ENCODE assay signal across 1 cellular context in the genomic region with DNA sequence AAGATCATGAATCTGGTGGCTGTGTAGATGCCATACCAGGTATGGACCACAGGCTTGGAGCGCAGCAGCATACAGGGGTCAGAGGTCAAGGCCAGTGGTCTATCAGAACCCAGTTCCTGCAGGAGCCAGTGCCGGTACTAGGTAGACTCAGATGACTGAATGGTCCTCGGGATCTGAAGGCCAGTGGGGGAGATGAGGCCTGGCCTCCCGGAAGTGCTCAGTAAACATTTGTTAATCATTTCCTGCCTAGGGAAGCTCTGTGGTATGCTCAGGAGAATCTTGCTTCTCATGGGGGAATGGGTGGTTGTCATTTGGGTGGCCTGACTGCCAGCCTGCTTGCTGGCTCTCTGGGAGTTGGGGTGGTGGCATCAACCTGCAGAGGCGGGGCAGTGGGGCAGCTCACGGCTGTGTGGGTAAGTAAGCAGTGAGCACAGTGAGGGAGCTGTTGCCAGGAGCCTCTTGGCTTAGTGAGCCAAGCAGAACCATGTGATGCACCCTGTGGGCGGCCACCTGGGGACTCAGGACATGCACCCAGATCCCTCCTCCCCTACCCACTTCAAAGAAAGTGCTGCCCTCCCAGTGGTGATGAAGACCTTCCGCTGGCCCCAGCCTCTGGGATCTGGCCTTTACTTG.
A peak's percentile ranks its signal among the peaks of the same experiment; 100 is the strongest.
TF ChIP-seq lines count a peak whose summit lies in the region.

No MANE protein-coding gene starts in this region.

TF ChIP-seq in HepG2, 621 proteins besides CTCF, POLR2A, EP300 and RAD21 (continued from another document and continues in another):
- TF ChIP-seq, protein P1, sequence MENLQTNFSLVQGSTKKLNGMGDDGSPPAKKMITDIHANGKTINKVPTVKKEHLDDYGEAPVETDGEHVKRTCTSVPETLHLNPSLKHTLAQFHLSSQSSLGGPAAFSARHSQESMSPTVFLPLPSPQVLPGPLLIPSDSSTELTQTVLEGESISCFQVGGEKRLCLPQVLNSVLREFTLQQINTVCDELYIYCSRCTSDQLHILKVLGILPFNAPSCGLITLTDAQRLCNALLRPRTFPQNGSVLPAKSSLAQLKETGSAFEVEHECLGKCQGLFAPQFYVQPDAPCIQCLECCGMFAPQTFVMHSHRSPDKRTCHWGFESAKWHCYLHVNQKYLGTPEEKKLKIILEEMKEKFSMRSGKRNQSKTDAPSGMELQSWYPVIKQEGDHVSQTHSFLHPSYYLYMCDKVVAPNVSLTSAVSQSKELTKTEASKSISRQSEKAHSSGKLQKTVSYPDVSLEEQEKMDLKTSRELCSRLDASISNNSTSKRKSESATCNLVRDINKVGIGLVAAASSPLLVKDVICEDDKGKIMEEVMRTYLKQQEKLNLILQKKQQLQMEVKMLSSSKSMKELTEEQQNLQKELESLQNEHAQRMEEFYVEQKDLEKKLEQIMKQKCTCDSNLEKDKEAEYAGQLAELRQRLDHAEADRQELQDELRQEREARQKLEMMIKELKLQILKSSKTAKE (CRISPR knock-in tag; IDR thresholded peaks at IDR 0.05; ENCODE audit: borderline replicate concordance) = no peak
- TF ChIP-seq, protein P2, sequence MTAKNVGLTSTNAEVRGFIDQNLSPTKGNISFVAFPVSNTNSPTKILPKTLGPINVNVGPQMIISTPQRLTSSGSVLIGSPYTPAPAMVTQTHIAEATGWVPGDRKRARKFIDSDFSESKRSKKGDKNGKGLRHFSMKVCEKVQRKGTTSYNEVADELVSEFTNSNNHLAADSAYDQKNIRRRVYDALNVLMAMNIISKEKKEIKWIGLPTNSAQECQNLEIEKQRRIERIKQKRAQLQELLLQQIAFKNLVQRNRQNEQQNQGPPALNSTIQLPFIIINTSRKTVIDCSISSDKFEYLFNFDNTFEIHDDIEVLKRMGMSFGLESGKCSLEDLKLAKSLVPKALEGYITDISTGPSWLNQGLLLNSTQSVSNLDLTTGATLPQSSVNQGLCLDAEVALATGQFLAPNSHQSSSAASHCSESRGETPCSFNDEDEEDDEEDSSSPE (CRISPR knock-in tag; IDR thresholded peaks at IDR 0.05) = no peak
- TF ChIP-seq, protein P3, sequence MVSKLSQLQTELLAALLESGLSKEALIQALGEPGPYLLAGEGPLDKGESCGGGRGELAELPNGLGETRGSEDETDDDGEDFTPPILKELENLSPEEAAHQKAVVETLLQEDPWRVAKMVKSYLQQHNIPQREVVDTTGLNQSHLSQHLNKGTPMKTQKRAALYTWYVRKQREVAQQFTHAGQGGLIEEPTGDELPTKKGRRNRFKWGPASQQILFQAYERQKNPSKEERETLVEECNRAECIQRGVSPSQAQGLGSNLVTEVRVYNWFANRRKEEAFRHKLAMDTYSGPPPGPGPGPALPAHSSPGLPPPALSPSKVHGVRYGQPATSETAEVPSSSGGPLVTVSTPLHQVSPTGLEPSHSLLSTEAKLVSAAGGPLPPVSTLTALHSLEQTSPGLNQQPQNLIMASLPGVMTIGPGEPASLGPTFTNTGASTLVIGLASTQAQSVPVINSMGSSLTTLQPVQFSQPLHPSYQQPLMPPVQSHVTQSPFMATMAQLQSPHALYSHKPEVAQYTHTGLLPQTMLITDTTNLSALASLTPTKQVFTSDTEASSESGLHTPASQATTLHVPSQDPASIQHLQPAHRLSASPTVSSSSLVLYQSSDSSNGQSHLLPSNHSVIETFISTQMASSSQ (IDR thresholded peaks at IDR 0.05; ENCODE audit: low read depth) = peak; percentile 57; the same call in 1 of the 2 replicates
- TF ChIP-seq, protein P3 (CRISPR knock-in tag; IDR thresholded peaks at IDR 0.05; ENCODE audit: borderline replicate concordance) = peak; percentile 81
- TF ChIP-seq, protein P4, sequence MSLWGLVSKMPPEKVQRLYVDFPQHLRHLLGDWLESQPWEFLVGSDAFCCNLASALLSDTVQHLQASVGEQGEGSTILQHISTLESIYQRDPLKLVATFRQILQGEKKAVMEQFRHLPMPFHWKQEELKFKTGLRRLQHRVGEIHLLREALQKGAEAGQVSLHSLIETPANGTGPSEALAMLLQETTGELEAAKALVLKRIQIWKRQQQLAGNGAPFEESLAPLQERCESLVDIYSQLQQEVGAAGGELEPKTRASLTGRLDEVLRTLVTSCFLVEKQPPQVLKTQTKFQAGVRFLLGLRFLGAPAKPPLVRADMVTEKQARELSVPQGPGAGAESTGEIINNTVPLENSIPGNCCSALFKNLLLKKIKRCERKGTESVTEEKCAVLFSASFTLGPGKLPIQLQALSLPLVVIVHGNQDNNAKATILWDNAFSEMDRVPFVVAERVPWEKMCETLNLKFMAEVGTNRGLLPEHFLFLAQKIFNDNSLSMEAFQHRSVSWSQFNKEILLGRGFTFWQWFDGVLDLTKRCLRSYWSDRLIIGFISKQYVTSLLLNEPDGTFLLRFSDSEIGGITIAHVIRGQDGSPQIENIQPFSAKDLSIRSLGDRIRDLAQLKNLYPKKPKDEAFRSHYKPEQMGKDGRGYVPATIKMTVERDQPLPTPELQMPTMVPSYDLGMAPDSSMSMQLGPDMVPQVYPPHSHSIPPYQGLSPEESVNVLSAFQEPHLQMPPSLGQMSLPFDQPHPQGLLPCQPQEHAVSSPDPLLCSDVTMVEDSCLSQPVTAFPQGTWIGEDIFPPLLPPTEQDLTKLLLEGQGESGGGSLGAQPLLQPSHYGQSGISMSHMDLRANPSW (CRISPR knock-in tag; IDR thresholded peaks at IDR 0.05; ENCODE audit: borderline replicate concordance) = no peak
- TF ChIP-seq, protein P5, sequence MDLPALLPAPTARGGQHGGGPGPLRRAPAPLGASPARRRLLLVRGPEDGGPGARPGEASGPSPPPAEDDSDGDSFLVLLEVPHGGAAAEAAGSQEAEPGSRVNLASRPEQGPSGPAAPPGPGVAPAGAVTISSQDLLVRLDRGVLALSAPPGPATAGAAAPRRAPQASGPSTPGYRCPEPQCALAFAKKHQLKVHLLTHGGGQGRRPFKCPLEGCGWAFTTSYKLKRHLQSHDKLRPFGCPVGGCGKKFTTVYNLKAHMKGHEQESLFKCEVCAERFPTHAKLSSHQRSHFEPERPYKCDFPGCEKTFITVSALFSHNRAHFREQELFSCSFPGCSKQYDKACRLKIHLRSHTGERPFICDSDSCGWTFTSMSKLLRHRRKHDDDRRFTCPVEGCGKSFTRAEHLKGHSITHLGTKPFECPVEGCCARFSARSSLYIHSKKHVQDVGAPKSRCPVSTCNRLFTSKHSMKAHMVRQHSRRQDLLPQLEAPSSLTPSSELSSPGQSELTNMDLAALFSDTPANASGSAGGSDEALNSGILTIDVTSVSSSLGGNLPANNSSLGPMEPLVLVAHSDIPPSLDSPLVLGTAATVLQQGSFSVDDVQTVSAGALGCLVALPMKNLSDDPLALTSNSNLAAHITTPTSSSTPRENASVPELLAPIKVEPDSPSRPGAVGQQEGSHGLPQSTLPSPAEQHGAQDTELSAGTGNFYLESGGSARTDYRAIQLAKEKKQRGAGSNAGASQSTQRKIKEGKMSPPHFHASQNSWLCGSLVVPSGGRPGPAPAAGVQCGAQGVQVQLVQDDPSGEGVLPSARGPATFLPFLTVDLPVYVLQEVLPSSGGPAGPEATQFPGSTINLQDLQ (CRISPR knock-in tag; IDR thresholded peaks at IDR 0.05) = no peak
- TF ChIP-seq CBFB (CRISPR knock-in tag; IDR thresholded peaks at IDR 0.05) = no peak
- TF ChIP-seq, protein P6, sequence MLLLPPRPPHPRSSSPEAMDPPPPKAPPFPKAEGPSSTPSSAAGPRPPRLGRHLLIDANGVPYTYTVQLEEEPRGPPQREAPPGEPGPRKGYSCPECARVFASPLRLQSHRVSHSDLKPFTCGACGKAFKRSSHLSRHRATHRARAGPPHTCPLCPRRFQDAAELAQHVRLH (CRISPR knock-in tag; IDR thresholded peaks at IDR 0.05; ENCODE audit: borderline replicate concordance, low read depth) = no peak
- TF ChIP-seq, protein P7, sequence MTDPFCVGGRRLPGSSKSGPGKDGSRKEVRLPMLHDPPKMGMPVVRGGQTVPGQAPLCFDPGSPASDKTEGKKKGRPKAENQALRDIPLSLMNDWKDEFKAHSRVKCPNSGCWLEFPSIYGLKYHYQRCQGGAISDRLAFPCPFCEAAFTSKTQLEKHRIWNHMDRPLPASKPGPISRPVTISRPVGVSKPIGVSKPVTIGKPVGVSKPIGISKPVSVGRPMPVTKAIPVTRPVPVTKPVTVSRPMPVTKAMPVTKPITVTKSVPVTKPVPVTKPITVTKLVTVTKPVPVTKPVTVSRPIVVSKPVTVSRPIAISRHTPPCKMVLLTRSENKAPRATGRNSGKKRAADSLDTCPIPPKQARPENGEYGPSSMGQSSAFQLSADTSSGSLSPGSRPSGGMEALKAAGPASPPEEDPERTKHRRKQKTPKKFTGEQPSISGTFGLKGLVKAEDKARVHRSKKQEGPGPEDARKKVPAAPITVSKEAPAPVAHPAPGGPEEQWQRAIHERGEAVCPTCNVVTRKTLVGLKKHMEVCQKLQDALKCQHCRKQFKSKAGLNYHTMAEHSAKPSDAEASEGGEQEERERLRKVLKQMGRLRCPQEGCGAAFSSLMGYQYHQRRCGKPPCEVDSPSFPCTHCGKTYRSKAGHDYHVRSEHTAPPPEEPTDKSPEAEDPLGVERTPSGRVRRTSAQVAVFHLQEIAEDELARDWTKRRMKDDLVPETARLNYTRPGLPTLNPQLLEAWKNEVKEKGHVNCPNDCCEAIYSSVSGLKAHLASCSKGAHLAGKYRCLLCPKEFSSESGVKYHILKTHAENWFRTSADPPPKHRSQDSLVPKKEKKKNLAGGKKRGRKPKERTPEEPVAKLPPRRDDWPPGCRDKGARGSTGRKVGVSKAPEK (CRISPR knock-in tag; IDR thresholded peaks at IDR 0.05; ENCODE audit: borderline replicate concordance) = no peak
- TF ChIP-seq ATM (IDR thresholded peaks at IDR 0.05; ENCODE audit: borderline replicate concordance) = no peak
- no peak for TF ChIP-seq TAF15 (IDR thresholded peaks at IDR 0.05; ENCODE audit: low read depth, low read length, poor library complexity, severe bottlenecking)
- TF ChIP-seq ZNF878 (CRISPR knock-in tag; IDR thresholded peaks at IDR 0.05) = no peak
- no peak for TF ChIP-seq HDAC6 (IDR thresholded peaks at IDR 0.05; ENCODE audit: low read depth, low read length)
- TF ChIP-seq RARG (CRISPR knock-in tag; IDR thresholded peaks at IDR 0.05; ENCODE audit: low read depth) = no peak
- TF ChIP-seq ZNF451 (CRISPR knock-in tag; IDR thresholded peaks at IDR 0.05) = no peak
- TF ChIP-seq ZMYM4 (CRISPR knock-in tag; IDR thresholded peaks at IDR 0.05) = no peak
- no peak for TF ChIP-seq WIZ (CRISPR knock-in tag; IDR thresholded peaks at IDR 0.05)
- TF ChIP-seq CCAR2 (optimal IDR thresholded peaks at IDR 0.05; ENCODE audit: low read depth, low read length) = no peak
- TF ChIP-seq, protein P8, sequence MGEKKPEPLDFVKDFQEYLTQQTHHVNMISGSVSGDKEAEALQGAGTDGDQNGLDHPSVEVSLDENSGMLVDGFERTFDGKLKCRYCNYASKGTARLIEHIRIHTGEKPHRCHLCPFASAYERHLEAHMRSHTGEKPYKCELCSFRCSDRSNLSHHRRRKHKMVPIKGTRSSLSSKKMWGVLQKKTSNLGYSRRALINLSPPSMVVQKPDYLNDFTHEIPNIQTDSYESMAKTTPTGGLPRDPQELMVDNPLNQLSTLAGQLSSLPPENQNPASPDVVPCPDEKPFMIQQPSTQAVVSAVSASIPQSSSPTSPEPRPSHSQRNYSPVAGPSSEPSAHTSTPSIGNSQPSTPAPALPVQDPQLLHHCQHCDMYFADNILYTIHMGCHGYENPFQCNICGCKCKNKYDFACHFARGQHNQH (CRISPR knock-in tag; IDR thresholded peaks at IDR 0.05) = peak; percentile 44; the same call in 1 of the 2 replicates
- TF ChIP-seq NCOA1 (CRISPR knock-in tag; IDR thresholded peaks at IDR 0.05) = no peak
- TF ChIP-seq REL (CRISPR knock-in tag; conservative IDR thresholded peaks at IDR 0.05) = no peak
- TF ChIP-seq THAP11 (CRISPR knock-in tag; IDR thresholded peaks at IDR 0.05) = 0 out of 2 replicates have a peak, but pooled peaks have one; percentile 21
- TF ChIP-seq, protein P9, sequence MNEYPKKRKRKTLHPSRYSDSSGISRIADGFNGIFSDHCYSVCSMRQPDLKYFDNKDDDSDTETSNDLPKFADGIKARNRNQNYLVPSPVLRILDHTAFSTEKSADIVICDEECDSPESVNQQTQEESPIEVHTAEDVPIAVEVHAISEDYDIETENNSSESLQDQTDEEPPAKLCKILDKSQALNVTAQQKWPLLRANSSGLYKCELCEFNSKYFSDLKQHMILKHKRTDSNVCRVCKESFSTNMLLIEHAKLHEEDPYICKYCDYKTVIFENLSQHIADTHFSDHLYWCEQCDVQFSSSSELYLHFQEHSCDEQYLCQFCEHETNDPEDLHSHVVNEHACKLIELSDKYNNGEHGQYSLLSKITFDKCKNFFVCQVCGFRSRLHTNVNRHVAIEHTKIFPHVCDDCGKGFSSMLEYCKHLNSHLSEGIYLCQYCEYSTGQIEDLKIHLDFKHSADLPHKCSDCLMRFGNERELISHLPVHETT (CRISPR knock-in tag; conservative IDR thresholded peaks at IDR 0.05) = no peak
- no peak for TF ChIP-seq XBP1 (CRISPR knock-in tag; IDR thresholded peaks at IDR 0.05)
- no peak for TF ChIP-seq ZNF562 (CRISPR knock-in tag; IDR thresholded peaks at IDR 0.05; ENCODE audit: borderline replicate concordance)
- no peak for TF ChIP-seq ZNF614 (CRISPR knock-in tag; IDR thresholded peaks at IDR 0.05; ENCODE audit: borderline replicate concordance)
- 0 out of 2 replicates have a peak, but pooled peaks have one; percentile 37 for TF ChIP-seq ZNF644 (CRISPR knock-in tag; IDR thresholded peaks at IDR 0.05; ENCODE audit: low read depth)
- TF ChIP-seq ZSCAN9 (CRISPR knock-in tag; IDR thresholded peaks at IDR 0.05; ENCODE audit: borderline replicate concordance) = peak; percentile 58; the same call in 1 of the 2 replicates
- TF ChIP-seq CENPX (CRISPR knock-in tag; IDR thresholded peaks at IDR 0.05) = no peak
- no peak for TF ChIP-seq KDM3A (CRISPR knock-in tag; IDR thresholded peaks at IDR 0.05; ENCODE audit: low read depth)
- TF ChIP-seq, protein P10, sequence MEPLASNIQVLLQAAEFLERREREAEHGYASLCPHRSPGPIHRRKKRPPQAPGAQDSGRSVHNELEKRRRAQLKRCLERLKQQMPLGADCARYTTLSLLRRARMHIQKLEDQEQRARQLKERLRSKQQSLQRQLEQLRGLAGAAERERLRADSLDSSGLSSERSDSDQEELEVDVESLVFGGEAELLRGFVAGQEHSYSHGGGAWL (CRISPR knock-in tag; IDR thresholded peaks at IDR 0.05) = peak; percentile 56; the same call in 1 of the 2 replicates
- TF ChIP-seq AHR (CRISPR knock-in tag; IDR thresholded peaks at IDR 0.05) = no peak
- no peak for TF ChIP-seq MED8 (CRISPR knock-in tag; IDR thresholded peaks at IDR 0.05; ENCODE audit: insufficient replicate concordance)
- TF ChIP-seq, protein P11, sequence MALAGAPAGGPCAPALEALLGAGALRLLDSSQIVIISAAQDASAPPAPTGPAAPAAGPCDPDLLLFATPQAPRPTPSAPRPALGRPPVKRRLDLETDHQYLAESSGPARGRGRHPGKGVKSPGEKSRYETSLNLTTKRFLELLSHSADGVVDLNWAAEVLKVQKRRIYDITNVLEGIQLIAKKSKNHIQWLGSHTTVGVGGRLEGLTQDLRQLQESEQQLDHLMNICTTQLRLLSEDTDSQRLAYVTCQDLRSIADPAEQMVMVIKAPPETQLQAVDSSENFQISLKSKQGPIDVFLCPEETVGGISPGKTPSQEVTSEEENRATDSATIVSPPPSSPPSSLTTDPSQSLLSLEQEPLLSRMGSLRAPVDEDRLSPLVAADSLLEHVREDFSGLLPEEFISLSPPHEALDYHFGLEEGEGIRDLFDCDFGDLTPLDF (CRISPR knock-in tag; IDR thresholded peaks at IDR 0.05) = no peak
